18 cellular contexts compared by ENCODE assay signal in the genomic region with DNA sequence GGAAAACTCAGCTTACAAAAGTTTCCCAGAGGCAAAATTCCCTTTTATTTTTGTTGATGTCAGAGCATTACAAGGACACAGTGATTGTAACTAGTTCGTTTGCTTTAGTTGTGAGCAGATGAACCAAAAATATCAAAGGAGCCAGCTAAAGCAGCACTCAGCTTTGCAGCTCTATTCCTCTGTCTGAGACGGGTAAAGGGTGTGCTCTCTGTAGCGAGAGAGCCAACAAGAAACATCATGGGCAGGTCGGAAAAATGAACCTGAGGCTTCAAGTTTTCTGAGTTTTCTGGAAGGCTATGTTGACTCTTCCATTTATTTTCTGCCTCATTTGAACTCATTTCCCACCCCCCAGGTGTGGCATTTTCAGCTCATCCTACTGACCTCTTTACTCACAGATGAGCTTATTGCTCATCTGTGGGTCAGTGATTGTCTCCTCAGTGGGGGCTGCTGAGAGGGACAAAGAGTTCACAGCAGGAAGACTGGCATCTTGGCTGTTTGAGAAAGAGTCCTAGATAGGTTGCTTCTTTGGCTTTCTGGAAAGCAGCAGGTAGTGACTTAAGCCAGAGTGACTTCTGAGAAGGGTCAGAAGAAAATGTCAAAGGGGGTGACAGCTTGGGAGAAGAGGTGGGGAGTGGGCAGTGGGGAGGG.
A peak's percentile ranks its signal among the peaks of the same experiment; 100 is the strongest.
DNase-seq lines count a peak whose midpoint lies in the region; TF ChIP-seq lines count a peak whose summit lies in the region.
"Had no signal": no experiment of that assay in that cellular context is flagged by ENCODE, and none has a peak within 500 bp of the region (broad histone marks: within the 10 kb centered on the region; RNA-seq: fewer than 3 reads in every experiment).

No MANE protein-coding gene starts in this region.

- no peaks in the 10 kb centered on the region for H3K79me2 ChIP-seq in osteoblast (ENCODE audit: insufficient read depth, low read length)
- H3K79me2 ChIP-seq in GM23248 (ENCODE audit: insufficient read depth), result no peaks in the 10 kb centered on the region

- H3K4me3 ChIP-seq in H7 (ENCODE audit: insufficient read depth, low read depth, low read length) (no peak overlapping the region), iPS DF 6.9 (ENCODE audit: low read length) (no peak overlapping the region), osteoblast (ENCODE audit: insufficient read depth, low read length) (no peak overlapping the region), GM23248 (no peak overlapping the region), mesenchymal stem cell (ENCODE audit: insufficient read depth in 1 of 2, low read depth in 1 of 2, low read length in 2 of 2) (no peak overlapping the region)

- H3K9me2 ChIP-seq in GM23248 (ENCODE audit: insufficient read depth), result no peaks in the 10 kb centered on the region
- H3K9me2 ChIP-seq: SK-N-SH had no signal

- H3K4me2 ChIP-seq in osteoblast (ENCODE audit: insufficient read depth, low read length) (no peak overlapping the region), GM23248 (ENCODE audit: unreplicated experiment) (no peak overlapping the region), mesenchymal stem cell (ENCODE audit: low read length, poor library complexity, severe bottlenecking) (no peak overlapping the region)
- H3K4me2 ChIP-seq: SK-N-SH had no signal

- H3K79me1 ChIP-seq in mesenchymal stem cell (replicated peaks; ENCODE audit: low read length, poor library complexity, severe bottlenecking), result no peaks in the 10 kb centered on the region

- no peak overlapping the region for H3K18ac ChIP-seq in mesenchymal stem cell (ENCODE audit: low read depth in 1 of 2, low read length in 2 of 2)

- H3K9ac ChIP-seq in GM23248, result no peak overlapping the region
- H3K9ac ChIP-seq in mesenchymal stem cell (ENCODE audit: low read length), result no peak overlapping the region
- H3K9ac ChIP-seq: SK-N-SH had no signal

- H2BK15ac ChIP-seq in mesenchymal stem cell (ENCODE audit: low read depth, poor library complexity, severe bottlenecking), result no peak overlapping the region

- H2BK120ac ChIP-seq in mesenchymal stem cell (ENCODE audit: low read depth, low read length), result no peak overlapping the region

- no peaks in the 10 kb centered on the region for H3F3A ChIP-seq in GM23248 (ENCODE audit: insufficient read depth)

- H3K27me3 ChIP-seq in H7 (ENCODE audit: control insufficient read depth, insufficient read depth, low read length), result peaks cover 4% of the 10 kb centered on the region; the same call in 1 of the 2 replicates
- H3K27me3 ChIP-seq in iPS DF 6.9 (ENCODE audit: control insufficient read depth, insufficient read depth, low read length), result no peaks in the 10 kb centered on the region
- peaks cover 11% of the 10 kb centered on the region for H3K27me3 ChIP-seq in osteoblast (ENCODE audit: insufficient read depth, low read length)
- H3K27me3 ChIP-seq in GM23248 (replicated peaks; ENCODE audit: insufficient read depth), result peaks cover 13% of the 10 kb centered on the region
- peaks cover 19 to 27% of the 10 kb centered on the region in 2 experiments for H3K27me3 ChIP-seq in mesenchymal stem cell (ENCODE audit: control insufficient read depth in 1 of 2, insufficient read depth in 1 of 2, low read length in 2 of 2)

- H2BK12ac ChIP-seq in mesenchymal stem cell (ENCODE audit: low read length in 2 of 2), result no peak overlapping the region

- no peak for TF ChIP-seq CTCF in osteoblast (IDR thresholded peaks at IDR 0.05; ENCODE audit: extremely low read depth, low read depth, low read length)

- H3K36me3 ChIP-seq in H7 (replicated peaks; ENCODE audit: control insufficient read depth, insufficient read depth, low read length) (no peaks in the 10 kb centered on the region), iPS DF 6.9 (ENCODE audit: control insufficient read depth, insufficient read depth, low read length) (no peaks in the 10 kb centered on the region), osteoblast (ENCODE audit: insufficient read depth, low read length) (no peaks in the 10 kb centered on the region), GM23248 (ENCODE audit: low read depth) (no peaks in the 10 kb centered on the region), mesenchymal stem cell (ENCODE audit: control insufficient read depth in 1 of 2, insufficient read depth in 2 of 2, low read depth in 1 of 2, low read length in 2 of 2) (no peaks in the 10 kb centered on the region)

- WGBS in iPS DF 6.9 (ENCODE audit: insufficient coverage, insufficient read length), result no CpG with 5 or more reads among the region's 4 CpGs
- 9 to 10% methylated on average over 4 of the region's 4 CpGs for WGBS in GM23248 (ENCODE audit: low coverage in 1 of 2, low lambda C conversion rate in 2 of 2, missing lambda C conversion rate in 2 of 2), 2 experiments
- 46% methylated on average over 4 of the region's 4 CpGs for WGBS in mesenchymal stem cell

- H2AK5ac ChIP-seq in mesenchymal stem cell (ENCODE audit: low read length, severe bottlenecking), result no peak overlapping the region

- DNase-seq in H7, result peak; percentile 54
- DNase-seq in NCI-H69 (lab: John Stamatoyannopoulos, UW), result peak; percentile 64
- peak; percentile 63 for DNase-seq in iPS DF 6.9 (ENCODE audit: low read depth, low spot score)
- peak; percentile 34 for DNase-seq in osteoblast (ENCODE audit: insufficient read length, low spot score, missing footprints)
- no peak for DNase-seq in AML-193 (lab: John Stamatoyannopoulos, UW)
- DNase-seq in GM23248, result no peak
- DNase-seq in mesenchymal stem cell, result no peak
- DNase-seq: ACHN, GOT3, HFFc6, MM.1S, NCI-H1092, NCI-H1436 treated with DMSO at 0.1 percent for 48 hours, NCI-H510A treated with DMSO at 0.1 percent for 48 hours, NCI-H82, SHP77 treated with DMSO at 0.1 percent for 48 hours, SK-N-SH had no signal

- H2AFZ ChIP-seq in osteoblast (ENCODE audit: low read length) (no peak overlapping the region), GM23248 (no peak overlapping the region), mesenchymal stem cell (ENCODE audit: low read depth, low read length) (no peak overlapping the region)

- no peak overlapping the region for H3K14ac ChIP-seq in mesenchymal stem cell (ENCODE audit: low read length in 2 of 2)

- in situ Hi-C loops in GM23248 (cut with MboI), result no loop called here

- peaks cover 1% of the 10 kb centered on the region; the same call in 1 of the 2 replicates for H3K4me1 ChIP-seq in iPS DF 6.9 (ENCODE audit: control insufficient read depth, insufficient read depth, low read length)
- peaks cover 6% of the 10 kb centered on the region for H3K4me1 ChIP-seq in osteoblast (ENCODE audit: insufficient read depth, low read length)
- peaks cover 4% of the 10 kb centered on the region; the same call in 1 of the 2 replicates for H3K4me1 ChIP-seq in GM23248 (ENCODE audit: insufficient read depth)
- no peaks in the 10 kb centered on the region for H3K4me1 ChIP-seq in mesenchymal stem cell (ENCODE audit: control insufficient read depth, insufficient read depth, low read depth, low read length)

- no peak overlapping the region for H3K23ac ChIP-seq in mesenchymal stem cell (ENCODE audit: low read length in 2 of 2)

- H3K4ac ChIP-seq in mesenchymal stem cell (ENCODE audit: low read depth in 1 of 2, low read length in 2 of 2), result no peak overlapping the region

- H3K9me3 ChIP-seq in iPS DF 6.9 (ENCODE audit: control insufficient read depth, insufficient read depth, low read length) (no peaks in the 10 kb centered on the region), osteoblast (ENCODE audit: low read depth, low read length) (no peaks in the 10 kb centered on the region), GM23248 (ENCODE audit: low read depth) (no peaks in the 10 kb centered on the region), mesenchymal stem cell (ENCODE audit: control insufficient read depth, low read length) (no peaks in the 10 kb centered on the region)
- H3K9me3 ChIP-seq: SK-N-SH had no signal

- H3K27ac ChIP-seq in iPS DF 6.9 (ENCODE audit: low read length) (no peak overlapping the region), osteoblast (ENCODE audit: low read depth, low read length) (no peak overlapping the region), GM23248 (no peak overlapping the region), mesenchymal stem cell (ENCODE audit: low read length, poor library complexity, severe bottlenecking) (no peak overlapping the region)
- H3K27ac ChIP-seq: C4-2B had no signal

- H4K91ac ChIP-seq in mesenchymal stem cell (ENCODE audit: low read length), result no peak overlapping the region

- H4K20me1 ChIP-seq in osteoblast (ENCODE audit: insufficient read depth, low read length), result no peaks in the 10 kb centered on the region
- H4K20me1 ChIP-seq in GM23248 (ENCODE audit: insufficient read depth), result no peaks in the 10 kb centered on the region

- H4K8ac ChIP-seq in mesenchymal stem cell (ENCODE audit: low read length), result no peak overlapping the region

- no peak overlapping the region for H2BK5ac ChIP-seq in mesenchymal stem cell (ENCODE audit: low read depth, low read length, poor library complexity, severe bottlenecking)

Comparison
In these comparisons a context has a peak if more than half of its experiments do, and no peak if none do; other contexts are left out.
1. DNase-seq: peak in H7 (single experiment), NCI-H69 (single experiment), iPS DF 6.9 (single experiment) and osteoblast (single experiment); none in AML-193 (0 of 2), GM23248 (single experiment) and mesenchymal stem cell (single experiment).